In genomic region chrX:80578518-80579105, GRCh38 we compare ENCODE assay signal across 8 cellular contexts.
DNase-seq lines count a peak whose midpoint lies in the region; ATAC-seq and TF ChIP-seq lines count a peak whose summit lies in the region.

No MANE protein-coding gene starts in this region.

- POLR2A ChIA-PET in CD4-positive, alpha-beta memory T cell (lab: Charles Lee; ENCODE audit: partially characterized antibody), result no interaction called here

- CTCF ChIA-PET in CD4-positive, alpha-beta memory T cell (lab: Charles Lee; ENCODE audit: partially characterized antibody), result no interaction called here

- no peak overlapping the region for H3K4me3 ChIP-seq in CD4-positive, alpha-beta memory T cell (ENCODE audit: low read length in 2 of 2)

- H3K36me3 Mint-ChIP-seq in CD4-positive, alpha-beta memory T cell, result no peaks in the 10 kb centered on the region
- H3K36me3 Mint-ChIP-seq in endothelial cell (ENCODE audit: low read depth, unreplicated experiment), result peaks cover 7% of the 10 kb centered on the region
- no peaks in the 10 kb centered on the region for H3K36me3 Mint-ChIP-seq in stimulated activated effector memory CD8-positive, alpha-beta T cell treated with anti-CD3 and anti-CD28 coated beads, Interleukin-12 subunit alpha, Interleukin-12 subunit beta, amount 100 ng/mL, for 72 hours
- no peaks in the 10 kb centered on the region for H3K36me3 Mint-ChIP-seq in T-helper 2 cell treated with Interferon-gamma antibody and Interleukin-4, amounts not matched to agents 5 μg/mL and 100 μg/mL, for 36 hours (ENCODE audit: low read depth)

- no peaks in the 10 kb centered on the region for H3K27me3 Mint-ChIP-seq in CD4-positive, alpha-beta memory T cell
- peaks cover 2% of the 10 kb centered on the region for H3K27me3 Mint-ChIP-seq in endothelial cell (ENCODE audit: unreplicated experiment)
- no peaks in the 10 kb centered on the region for H3K27me3 Mint-ChIP-seq in T-helper 2 cell treated with Interferon-gamma antibody and Interleukin-4, amounts not matched to agents 5 μg/mL and 100 μg/mL, for 36 hours (ENCODE audit: low read depth)

- TF ChIP-seq CTCF in endothelial cell (IDR thresholded peaks at IDR 0.05; ENCODE audit: unreplicated experiment), result peak; percentile 44

- H3K9me3 ChIP-seq in CD4-positive, alpha-beta memory T cell (ENCODE audit: control insufficient read depth in 1 of 2, low read length in 2 of 2), result no peaks in the 10 kb centered on the region

- no peaks in the 10 kb centered on the region for H3K36me3 ChIP-seq in CD4-positive, alpha-beta memory T cell (ENCODE audit: insufficient read depth, low read length)

- no peaks in the 10 kb centered on the region for H3K4me1 ChIP-seq in CD4-positive, alpha-beta memory T cell (ENCODE audit: insufficient read depth, low read length)

- H3K4me1 Mint-ChIP-seq in CD4-positive, alpha-beta memory T cell, result peaks cover 0 to 3% (median 0%) of the 10 kb centered on the region in 4 donors
- no peaks in the 10 kb centered on the region for H3K4me1 Mint-ChIP-seq in endothelial cell (ENCODE audit: unreplicated experiment)
- no peaks in the 10 kb centered on the region for H3K4me1 Mint-ChIP-seq in stimulated activated effector memory CD8-positive, alpha-beta T cell treated with anti-CD3 and anti-CD28 coated beads, Interleukin-12 subunit alpha, Interleukin-12 subunit beta, amount 100 ng/mL, for 72 hours
- H3K4me1 Mint-ChIP-seq in T-helper 2 cell treated with Interferon-gamma antibody and Interleukin-4, amounts not matched to agents 5 μg/mL and 100 μg/mL, for 36 hours (ENCODE audit: low read depth), result no peaks in the 10 kb centered on the region

- no peaks in the 10 kb centered on the region for H3K27me3 ChIP-seq in CD4-positive, alpha-beta memory T cell (ENCODE audit: insufficient read depth, low read length)

- intact Hi-C loops in CD4-positive, alpha-beta memory T cell (cut with micrococcal nuclease), result no loop called here
- intact Hi-C loops in sciatic nerve (cut with DNase I), result no loop called here

- peak; percentile 63 for ATAC-seq in GM19043 (IDR thresholded peaks at IDR 0.05; ENCODE audit: low read depth, unreplicated experiment)
- peak; percentile 32 for ATAC-seq in sciatic nerve
- no peak for ATAC-seq in stimulated activated effector memory CD8-positive, alpha-beta T cell treated with anti-CD3 and anti-CD28 coated beads, Interleukin-12 subunit alpha, Interleukin-12 subunit beta, amount 100 ng/mL, for 72 hours

- H3K9me3 Mint-ChIP-seq in CD4-positive, alpha-beta memory T cell, result no peaks in the 10 kb centered on the region
- peaks cover 4% of the 10 kb centered on the region for H3K9me3 Mint-ChIP-seq in endothelial cell (ENCODE audit: unreplicated experiment)
- H3K9me3 Mint-ChIP-seq in stimulated activated effector memory CD8-positive, alpha-beta T cell treated with anti-CD3 and anti-CD28 coated beads, Interleukin-12 subunit alpha, Interleukin-12 subunit beta, amount 100 ng/mL, for 72 hours, result no peaks in the 10 kb centered on the region
- no peaks in the 10 kb centered on the region for H3K9me3 Mint-ChIP-seq in T-helper 2 cell treated with Interferon-gamma antibody and Interleukin-4, amounts not matched to agents 5 μg/mL and 100 μg/mL, for 36 hours

- DNase-seq in CD4-positive, alpha-beta memory T cell, result peak in 4 of 5 donors; percentile 11 to 17 (median 12)
- DNase-seq in NCI-H460 (ENCODE audit: extremely low read depth, low read depth) (peak; percentile 22), endothelial cell (ENCODE audit: low spot score) (no peak), sciatic nerve (ENCODE audit: low spot score) (no peak), activated gamma-delta T cell (lab: John Stamatoyannopoulos, UW) (no peak)
- DNase-seq in stimulated activated effector memory CD8-positive, alpha-beta T cell treated with anti-CD3 and anti-CD28 coated beads, Interleukin-12 subunit alpha, Interleukin-12 subunit beta, amount 100 ng/mL, for 72 hours (ENCODE audit: low spot score in 2 of 2), result no peak
- no peak for DNase-seq in T-helper 2 cell treated with Interferon-gamma antibody and Interleukin-4, amounts not matched to agents 5 μg/mL and 100 μg/mL, for 36 hours (ENCODE audit: low spot score)

- H3K27ac ChIP-seq in CD4-positive, alpha-beta memory T cell (ENCODE audit: low read depth, low read length), result no peak overlapping the region

- H3K4me3 Mint-ChIP-seq in CD4-positive, alpha-beta memory T cell, result no peak overlapping the region
- H3K4me3 Mint-ChIP-seq in endothelial cell (ENCODE audit: unreplicated experiment), result no peak overlapping the region
- no peak overlapping the region for H3K4me3 Mint-ChIP-seq in stimulated activated effector memory CD8-positive, alpha-beta T cell treated with anti-CD3 and anti-CD28 coated beads, Interleukin-12 subunit alpha, Interleukin-12 subunit beta, amount 100 ng/mL, for 72 hours
- H3K4me3 Mint-ChIP-seq in T-helper 2 cell treated with Interferon-gamma antibody and Interleukin-4, amounts not matched to agents 5 μg/mL and 100 μg/mL, for 36 hours, result no peak overlapping the region

- H3K27ac Mint-ChIP-seq in CD4-positive, alpha-beta memory T cell, result no peak overlapping the region
- no peak overlapping the region for H3K27ac Mint-ChIP-seq in endothelial cell (ENCODE audit: unreplicated experiment)
- H3K27ac Mint-ChIP-seq in stimulated activated effector memory CD8-positive, alpha-beta T cell treated with anti-CD3 and anti-CD28 coated beads, Interleukin-12 subunit alpha, Interleukin-12 subunit beta, amount 100 ng/mL, for 72 hours, result no peak overlapping the region
- no peak overlapping the region for H3K27ac Mint-ChIP-seq in T-helper 2 cell treated with Interferon-gamma antibody and Interleukin-4, amounts not matched to agents 5 μg/mL and 100 μg/mL, for 36 hours

Comparison
In these comparisons a context has a peak if more than half of its experiments do, and no peak if none do; other contexts are left out.
1. DNase-seq: peak in CD4-positive, alpha-beta memory T cell (4 of 5) and NCI-H460 (single experiment); none in endothelial cell (single experiment), sciatic nerve (single experiment), stimulated activated effector memory CD8-positive, alpha-beta T cell treated with anti-CD3 and anti-CD28 coated beads, Interleukin-12 subunit alpha, Interleukin-12 subunit beta, amount 100 ng/mL, for 72 hours (0 of 2), activated gamma-delta T cell (single experiment) and T-helper 2 cell treated with Interferon-gamma antibody and Interleukin-4, amounts not matched to agents 5 μg/mL and 100 μg/mL, for 36 hours (single experiment).